In the genomic region with DNA sequence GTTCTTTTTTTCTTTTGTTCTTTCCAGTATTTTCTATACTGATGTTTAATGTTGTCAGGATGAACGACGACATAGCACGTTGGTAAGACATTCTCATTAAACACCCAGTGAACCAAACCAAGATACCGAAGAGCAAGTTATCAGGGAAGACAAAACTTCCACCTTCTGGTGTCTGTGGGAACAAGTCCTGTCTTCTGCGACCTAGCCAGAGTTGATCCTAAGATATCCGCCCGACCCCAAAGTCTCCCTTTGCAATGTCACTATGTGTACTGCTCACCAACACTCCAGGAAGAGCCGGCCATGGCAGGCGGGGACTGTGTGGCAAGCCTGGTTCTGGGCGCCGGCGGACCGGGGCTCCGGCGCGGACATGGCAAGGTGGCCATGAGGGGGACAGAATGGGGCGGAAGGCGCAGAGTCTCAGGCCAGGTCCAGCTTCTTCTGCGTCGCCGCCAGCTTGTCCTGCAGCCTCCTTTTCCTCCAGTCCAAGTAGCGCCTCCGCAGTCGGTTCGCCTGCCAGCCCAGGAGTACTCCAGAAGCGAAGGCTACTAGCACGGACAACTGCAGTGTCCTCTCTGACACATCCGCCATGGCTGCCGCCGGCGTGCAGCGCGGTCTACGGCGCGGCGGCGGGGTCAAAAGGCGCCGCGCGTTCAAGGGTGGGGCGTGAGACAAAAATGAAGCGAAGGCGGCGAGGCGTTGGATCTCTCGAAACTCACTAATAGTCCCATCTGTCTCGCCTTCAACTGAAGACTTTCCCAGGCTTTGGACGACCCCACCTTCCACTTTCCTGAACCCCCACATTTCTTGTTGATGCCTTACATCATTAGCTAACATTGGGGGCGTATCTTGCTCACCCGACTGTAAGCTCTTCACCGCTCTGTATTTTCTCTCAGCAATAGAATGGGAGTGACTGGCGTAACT, we compare ENCODE assay signal across 1 cellular context.
A peak's percentile ranks its signal among the peaks of the same experiment; 100 is the strongest.
TF ChIP-seq lines count a peak whose summit lies in the region.

A gene with protein sequence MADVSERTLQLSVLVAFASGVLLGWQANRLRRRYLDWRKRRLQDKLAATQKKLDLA (minus strand): TSS at position 610 of the 921 bp plus-strand sequence. CDS start 22 bp downstream, at position 588.

TF ChIP-seq in GM23338, 12 proteins besides CTCF, POLR2A, EP300 and RAD21 (continued from another document):
- TF ChIP-seq, protein P1, sequence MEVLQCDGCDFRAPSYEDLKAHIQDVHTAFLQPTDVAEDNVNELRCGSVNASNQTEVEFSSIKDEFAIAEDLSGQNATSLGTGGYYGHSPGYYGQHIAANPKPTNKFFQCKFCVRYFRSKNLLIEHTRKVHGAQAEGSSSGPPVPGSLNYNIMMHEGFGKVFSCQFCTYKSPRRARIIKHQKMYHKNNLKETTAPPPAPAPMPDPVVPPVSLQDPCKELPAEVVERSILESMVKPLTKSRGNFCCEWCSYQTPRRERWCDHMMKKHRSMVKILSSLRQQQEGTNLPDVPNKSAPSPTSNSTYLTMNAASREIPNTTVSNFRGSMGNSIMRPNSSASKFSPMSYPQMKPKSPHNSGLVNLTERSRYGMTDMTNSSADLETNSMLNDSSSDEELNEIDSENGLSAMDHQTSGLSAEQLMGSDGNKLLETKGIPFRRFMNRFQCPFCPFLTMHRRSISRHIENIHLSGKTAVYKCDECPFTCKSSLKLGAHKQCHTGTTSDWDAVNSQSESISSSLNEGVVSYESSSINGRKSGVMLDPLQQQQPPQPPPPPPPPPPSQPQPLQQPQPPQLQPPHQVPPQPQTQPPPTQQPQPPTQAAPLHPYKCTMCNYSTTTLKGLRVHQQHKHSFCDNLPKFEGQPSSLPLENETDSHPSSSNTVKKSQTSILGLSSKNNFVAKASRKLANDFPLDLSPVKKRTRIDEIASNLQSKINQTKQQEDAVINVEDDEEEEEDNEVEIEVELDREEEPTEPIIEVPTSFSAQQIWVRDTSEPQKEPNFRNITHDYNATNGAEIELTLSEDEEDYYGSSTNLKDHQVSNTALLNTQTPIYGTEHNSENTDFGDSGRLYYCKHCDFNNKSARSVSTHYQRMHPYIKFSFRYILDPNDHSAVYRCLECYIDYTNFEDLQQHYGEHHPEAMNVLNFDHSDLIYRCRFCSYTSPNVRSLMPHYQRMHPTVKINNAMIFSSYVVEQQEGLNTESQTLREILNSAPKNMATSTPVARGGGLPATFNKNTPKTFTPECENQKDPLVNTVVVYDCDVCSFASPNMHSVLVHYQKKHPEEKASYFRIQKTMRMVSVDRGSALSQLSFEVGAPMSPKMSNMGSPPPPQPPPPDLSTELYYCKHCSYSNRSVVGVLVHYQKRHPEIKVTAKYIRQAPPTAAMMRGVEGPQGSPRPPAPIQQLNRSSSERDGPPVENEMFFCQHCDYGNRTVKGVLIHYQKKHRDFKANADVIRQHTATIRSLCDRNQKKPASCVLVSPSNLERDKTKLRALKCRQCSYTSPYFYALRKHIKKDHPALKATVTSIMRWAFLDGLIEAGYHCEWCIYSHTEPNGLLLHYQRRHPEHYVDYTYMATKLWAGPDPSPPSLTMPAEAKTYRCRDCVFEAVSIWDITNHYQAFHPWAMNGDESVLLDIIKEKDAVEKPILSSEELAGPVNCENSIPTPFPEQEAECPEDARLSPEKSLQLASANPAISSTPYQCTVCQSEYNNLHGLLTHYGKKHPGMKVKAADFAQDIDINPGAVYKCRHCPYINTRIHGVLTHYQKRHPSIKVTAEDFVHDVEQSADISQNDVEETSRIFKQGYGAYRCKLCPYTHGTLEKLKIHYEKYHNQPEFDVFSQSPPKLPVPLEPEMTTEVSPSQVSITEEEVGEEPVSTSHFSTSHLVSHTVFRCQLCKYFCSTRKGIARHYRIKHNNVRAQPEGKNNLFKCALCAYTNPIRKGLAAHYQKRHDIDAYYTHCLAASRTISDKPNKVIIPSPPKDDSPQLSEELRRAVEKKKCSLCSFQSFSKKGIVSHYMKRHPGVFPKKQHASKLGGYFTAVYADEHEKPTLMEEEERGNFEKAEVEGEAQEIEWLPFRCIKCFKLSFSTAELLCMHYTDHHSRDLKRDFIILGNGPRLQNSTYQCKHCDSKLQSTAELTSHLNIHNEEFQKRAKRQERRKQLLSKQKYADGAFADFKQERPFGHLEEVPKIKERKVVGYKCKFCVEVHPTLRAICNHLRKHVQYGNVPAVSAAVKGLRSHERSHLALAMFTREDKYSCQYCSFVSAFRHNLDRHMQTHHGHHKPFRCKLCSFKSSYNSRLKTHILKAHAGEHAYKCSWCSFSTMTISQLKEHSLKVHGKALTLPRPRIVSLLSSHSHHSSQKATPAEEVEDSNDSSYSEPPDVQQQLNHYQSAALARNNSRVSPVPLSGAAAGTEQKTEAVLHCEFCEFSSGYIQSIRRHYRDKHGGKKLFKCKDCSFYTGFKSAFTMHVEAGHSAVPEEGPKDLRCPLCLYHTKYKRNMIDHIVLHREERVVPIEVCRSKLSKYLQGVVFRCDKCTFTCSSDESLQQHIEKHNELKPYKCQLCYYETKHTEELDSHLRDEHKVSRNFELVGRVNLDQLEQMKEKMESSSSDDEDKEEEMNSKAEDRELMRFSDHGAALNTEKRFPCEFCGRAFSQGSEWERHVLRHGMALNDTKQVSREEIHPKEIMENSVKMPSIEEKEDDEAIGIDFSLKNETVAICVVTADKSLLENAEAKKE (CRISPR knock-in tag; IDR thresholded peaks at IDR 0.05) = no peak
- peak; percentile 85 for TF ChIP-seq POLR2AphosphoS5 (IDR thresholded peaks at IDR 0.05; ENCODE audit: low read depth)
- TF ChIP-seq CREB1 (CRISPR knock-in tag; IDR thresholded peaks at IDR 0.05; ENCODE audit: low read depth) = peak; percentile 45; the same call in 1 of the 2 replicates
- TF ChIP-seq EZH2phosphoT487 (IDR thresholded peaks at IDR 0.05; ENCODE audit: unreplicated experiment) = no peak
- TF ChIP-seq NANOG (IDR thresholded peaks at IDR 0.05; ENCODE audit: borderline replicate concordance) = no peak
- TF ChIP-seq ZNF331 (CRISPR knock-in tag; IDR thresholded peaks at IDR 0.05; ENCODE audit: low read depth) = no peak
- no peak for TF ChIP-seq ZNF114 (CRISPR knock-in tag; IDR thresholded peaks at IDR 0.05)
- TF ChIP-seq, protein P2, sequence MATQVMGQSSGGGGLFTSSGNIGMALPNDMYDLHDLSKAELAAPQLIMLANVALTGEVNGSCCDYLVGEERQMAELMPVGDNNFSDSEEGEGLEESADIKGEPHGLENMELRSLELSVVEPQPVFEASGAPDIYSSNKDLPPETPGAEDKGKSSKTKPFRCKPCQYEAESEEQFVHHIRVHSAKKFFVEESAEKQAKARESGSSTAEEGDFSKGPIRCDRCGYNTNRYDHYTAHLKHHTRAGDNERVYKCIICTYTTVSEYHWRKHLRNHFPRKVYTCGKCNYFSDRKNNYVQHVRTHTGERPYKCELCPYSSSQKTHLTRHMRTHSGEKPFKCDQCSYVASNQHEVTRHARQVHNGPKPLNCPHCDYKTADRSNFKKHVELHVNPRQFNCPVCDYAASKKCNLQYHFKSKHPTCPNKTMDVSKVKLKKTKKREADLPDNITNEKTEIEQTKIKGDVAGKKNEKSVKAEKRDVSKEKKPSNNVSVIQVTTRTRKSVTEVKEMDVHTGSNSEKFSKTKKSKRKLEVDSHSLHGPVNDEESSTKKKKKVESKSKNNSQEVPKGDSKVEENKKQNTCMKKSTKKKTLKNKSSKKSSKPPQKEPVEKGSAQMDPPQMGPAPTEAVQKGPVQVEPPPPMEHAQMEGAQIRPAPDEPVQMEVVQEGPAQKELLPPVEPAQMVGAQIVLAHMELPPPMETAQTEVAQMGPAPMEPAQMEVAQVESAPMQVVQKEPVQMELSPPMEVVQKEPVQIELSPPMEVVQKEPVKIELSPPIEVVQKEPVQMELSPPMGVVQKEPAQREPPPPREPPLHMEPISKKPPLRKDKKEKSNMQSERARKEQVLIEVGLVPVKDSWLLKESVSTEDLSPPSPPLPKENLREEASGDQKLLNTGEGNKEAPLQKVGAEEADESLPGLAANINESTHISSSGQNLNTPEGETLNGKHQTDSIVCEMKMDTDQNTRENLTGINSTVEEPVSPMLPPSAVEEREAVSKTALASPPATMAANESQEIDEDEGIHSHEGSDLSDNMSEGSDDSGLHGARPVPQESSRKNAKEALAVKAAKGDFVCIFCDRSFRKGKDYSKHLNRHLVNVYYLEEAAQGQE (IDR thresholded peaks at IDR 0.05; ENCODE audit: unreplicated experiment) = no peak
- TF ChIP-seq EZH2 (IDR thresholded peaks at IDR 0.05; ENCODE audit: low read depth, unreplicated experiment) = no peak
